Comparison of ENCODE assay signal across 29 cellular contexts in genomic region chr20:1240549-1240948, GRCh38. TPM values are rescaled to one million over a fixed set of nuclear protein-coding genes. Genes with fewer than 3 reads are reported as not detected.
A peak's percentile ranks its signal among the peaks of the same experiment; 100 is the strongest.
DNase-seq lines count a peak whose midpoint lies in the region; ATAC-seq, FAIRE-seq and TF ChIP-seq lines count a peak whose summit lies in the region.
"Had no signal": no experiment of that assay in that cellular context is flagged by ENCODE, and none has a peak within 500 bp of the region (broad histone marks: within the 10 kb centered on the region; RNA-seq: fewer than 3 reads in every experiment).

No MANE protein-coding gene starts in this region.

- H3K4me1 ChIP-seq in IMR-90 (ENCODE audit: control insufficient read depth, insufficient read depth, low read length): peaks cover 3% of the 10 kb centered on the region
- peaks cover 0 to 6% of the 10 kb centered on the region in 2 experiments; a peak in 3 of 5 replicates for H3K4me1 ChIP-seq in K562 (replicated peaks in 1 of 2; ENCODE audit: control insufficient read depth in 2 of 2, insufficient read depth in 2 of 2, low read length in 2 of 2)
- no peaks in the 10 kb centered on the region for H3K4me1 ChIP-seq in mesendoderm (ENCODE audit: control insufficient read depth, low read depth, low read length)
- no peaks in the 10 kb centered on the region for H3K4me1 ChIP-seq in Karpas-422 (ENCODE audit: low read length)
- H3K4me1 ChIP-seq: BE2C had no signal

- H3K27me3 Mint-ChIP-seq in endothelial cell (ENCODE audit: unreplicated experiment): peaks cover 3% of the 10 kb centered on the region

- H3K27me3 ChIP-seq in IMR-90 (ENCODE audit: control insufficient read depth, insufficient read depth, low read length): peaks cover 5% of the 10 kb centered on the region
- H3K27me3 ChIP-seq in K562 (ENCODE audit: control insufficient read depth in 2 of 2, insufficient read depth in 2 of 2, low read length in 2 of 2): no peaks in the 10 kb centered on the region
- no peaks in the 10 kb centered on the region for H3K27me3 ChIP-seq in mesendoderm (ENCODE audit: insufficient read depth, low read length, poor library complexity)
- H3K27me3 ChIP-seq in Karpas-422 (ENCODE audit: low read length): 0 out of 2 replicates have a peak, but pooled peaks cover 2% of the 10 kb centered on the region
- H3K27me3 ChIP-seq: BE2C, BLaER1 had no signal

- H3K9me3 Mint-ChIP-seq in endothelial cell (ENCODE audit: unreplicated experiment): no peaks in the 10 kb centered on the region
- H3K9me3 Mint-ChIP-seq: CD14-positive monocyte; CD4-positive, alpha-beta memory T cell had no signal

- in situ Hi-C loops in IMR-90 (cut with MboI; ENCODE audit: low sequenced_read_pairs) (no loop called here), K562 (cut with MboI) (no loop called here)

- no peaks in the 10 kb centered on the region for H3K36me3 Mint-ChIP-seq in endothelial cell (ENCODE audit: low read depth, unreplicated experiment)
- H3K36me3 Mint-ChIP-seq: CD14-positive monocyte; CD4-positive, alpha-beta memory T cell; CD4-positive, CD25-positive, alpha-beta regulatory T cell; CD8-positive, alpha-beta memory T cell had no signal

- H3K18ac ChIP-seq in IMR-90 (ENCODE audit: low read depth, low read length) (no peak overlapping the region), mesendoderm (ENCODE audit: low read length) (no peak overlapping the region)

- H3K9me1 ChIP-seq in IMR-90 (ENCODE audit: insufficient read depth, low read length) (peaks cover 5% of the 10 kb centered on the region; the same call in 1 of the 2 replicates), K562 (ENCODE audit: control insufficient read depth, insufficient read depth, low read length) (no peaks in the 10 kb centered on the region)

- H3K27ac ChIP-seq in IMR-90 (ENCODE audit: insufficient read depth, low read length) (no peak overlapping the region), K562 (ENCODE audit: extremely low read depth, low read depth, low read length) (no peak overlapping the region), mesendoderm (ENCODE audit: low read depth, low read length) (no peak overlapping the region), coronary artery (no peak overlapping the region), Karpas-422 (ENCODE audit: low read length) (no peak overlapping the region)
- H3K27ac ChIP-seq: BLaER1 had no signal

- WGBS in IMR-90 (ENCODE audit: extremely low coverage in 2 of 2, insufficient read length in 1 of 2), 2 experiments: 80% methylated on average over 1 of the region's 5 CpGs; no CpG with 5 or more reads in 1 of the 2 experiments
- WGBS in K562 (ENCODE audit: insufficient coverage, low coverage, missing lambda C conversion rate): 61% methylated on average over 4 of the region's 5 CpGs
- no CpG with 5 or more reads among the region's 5 CpGs for WGBS in mesendoderm (ENCODE audit: extremely low coverage, insufficient coverage, low lambda C conversion rate)

- H3K36me3 ChIP-seq in IMR-90 (ENCODE audit: control insufficient read depth, insufficient read depth, low read length): no peaks in the 10 kb centered on the region
- H3K36me3 ChIP-seq in K562 (ENCODE audit: control insufficient read depth, insufficient read depth, low read length): no peaks in the 10 kb centered on the region
- H3K36me3 ChIP-seq in mesendoderm (ENCODE audit: control insufficient read depth, insufficient read depth, low read length): no peaks in the 10 kb centered on the region
- H3K36me3 ChIP-seq in Karpas-422 (ENCODE audit: insufficient read depth, low read length): no peaks in the 10 kb centered on the region
- H3K36me3 ChIP-seq: BE2C, BLaER1 had no signal

- H3K9me3 ChIP-seq in IMR-90 (ENCODE audit: control insufficient read depth, insufficient read depth, low read length): no peaks in the 10 kb centered on the region
- H3K9me3 ChIP-seq in K562 (replicated peaks; ENCODE audit: control insufficient read depth, insufficient read depth, low read depth, low read length): no peaks in the 10 kb centered on the region
- no peaks in the 10 kb centered on the region for H3K9me3 ChIP-seq in Karpas-422 (ENCODE audit: low read length)
- H3K9me3 ChIP-seq: BE2C, BLaER1 had no signal

- H4K20me1 ChIP-seq in IMR-90 (ENCODE audit: insufficient read depth, low read length): peaks cover 3% of the 10 kb centered on the region; the same call in 1 of the 2 replicates
- H4K20me1 ChIP-seq in K562 (replicated peaks; ENCODE audit: control insufficient read depth, insufficient read depth, low read length): no peaks in the 10 kb centered on the region
- no peaks in the 10 kb centered on the region for H4K20me1 ChIP-seq in Karpas-422 (ENCODE audit: insufficient read depth, low read depth, low read length)
- H4K20me1 ChIP-seq: BLaER1 had no signal

- BruUV-seq in IMR-90 (replicated peaks; lab: Mats Ljungman, UMichigan): no TSS peak
- no TSS peak for BruUV-seq in K562 (replicated peaks; lab: Mats Ljungman, UMichigan)

- H2AFZ ChIP-seq in IMR-90 (replicated peaks; ENCODE audit: low read length, poor library complexity) (no peak overlapping the region), K562 (ENCODE audit: low read depth, low read length) (no peak overlapping the region), Karpas-422 (ENCODE audit: low read length) (no peak overlapping the region)

- peaks cover 25% of the 10 kb centered on the region for H3K4me1 Mint-ChIP-seq in endothelial cell (ENCODE audit: unreplicated experiment)
- H3K4me1 Mint-ChIP-seq: CD4-positive, CD25-positive, alpha-beta regulatory T cell; CD8-positive, alpha-beta memory T cell had no signal

- TF ChIP-seq RAD21 in IMR-90 (IDR thresholded peaks at IDR 0.05; ENCODE audit: low read length) (no peak), K562 (CRISPR knock-in tag; conservative IDR thresholded peaks at IDR 0.05 in 1 of 2, IDR thresholded peaks at IDR 0.05 in 1 of 2) (no peak)

- H3K4me3 ChIP-seq in IMR-90 (ENCODE audit: insufficient read depth, low read depth, low read length): no peak overlapping the region
- H3K4me3 ChIP-seq in K562: no peak overlapping the region
- H3K4me3 ChIP-seq in mesendoderm (ENCODE audit: low read length): no peak overlapping the region
- H3K4me3 ChIP-seq in coronary artery: no peak overlapping the region
- H3K4me3 ChIP-seq in Karpas-422 (ENCODE audit: low read length): no peak overlapping the region
- H3K4me3 ChIP-seq: BLaER1 had no signal

- CTCF ChIA-PET in IMR-90 (lab: Yijun Ruan, JAX) (interaction anchor here (1.3 kb wide), 1 partner anchor 13 kb away, joined by 4 read pairs; no protein-coding TSS in a partner anchor), K562 (lab: Yijun Ruan, JAX; ENCODE audit: low intra/inter-chr PET ratio) (no interaction called here)

- H3K79me1 ChIP-seq in IMR-90 (ENCODE audit: low read depth in 1 of 2, low read length in 2 of 2) (no peaks in the 10 kb centered on the region), mesendoderm (ENCODE audit: low read length) (no peaks in the 10 kb centered on the region)

- no peak overlapping the region for H3K4me3 Mint-ChIP-seq in endothelial cell (ENCODE audit: unreplicated experiment)
- H3K4me3 Mint-ChIP-seq: CD14-positive monocyte; CD4-positive, alpha-beta memory T cell; CD4-positive, CD25-positive, alpha-beta regulatory T cell; CD8-positive, alpha-beta memory T cell had no signal

- H4K8ac ChIP-seq in IMR-90 (ENCODE audit: low read depth in 2 of 2, low read length in 2 of 2): no peak overlapping the region
- H4K8ac ChIP-seq in mesendoderm (ENCODE audit: low read depth, low read length): no peak overlapping the region

- no peak overlapping the region; the same call in 2 of the 3 replicates for H2BK15ac ChIP-seq in IMR-90 (ENCODE audit: low read depth, low read length)
- H2BK15ac ChIP-seq in mesendoderm (replicated peaks; ENCODE audit: low read depth): no peak overlapping the region

- TF ChIP-seq CTCF in IMR-90 (conservative IDR thresholded peaks at IDR 0.05; ENCODE audit: low read depth, low read length) (no peak), K562 (IDR thresholded peaks at IDR 0.05 in 2 of 3, conservative IDR thresholded peaks at IDR 0.05 in 1 of 3; ENCODE audit: insufficient read depth in 2 of 3, low read depth in 1 of 3, low read length in 3 of 3) (no peak), endothelial cell (IDR thresholded peaks at IDR 0.05; ENCODE audit: unreplicated experiment) (no peak), coronary artery (IDR thresholded peaks at IDR 0.05) (no peak)

- no peak for TF ChIP-seq EP300 in K562 (IDR thresholded peaks at IDR 0.05; ENCODE audit: low read length)

- peak overlapping the region; percentile 88 for H3K27ac Mint-ChIP-seq in endothelial cell (ENCODE audit: unreplicated experiment)
- H3K27ac Mint-ChIP-seq: CD14-positive monocyte; CD4-positive, alpha-beta memory T cell; CD4-positive, CD25-positive, alpha-beta regulatory T cell; CD8-positive, alpha-beta memory T cell had no signal

- no peak for FAIRE-seq in K562 (lab: Jason Lieb, UNC)
- FAIRE-seq: A204.1, GM12891 had no signal

- ATAC-seq in IMR-90 (ENCODE audit: low read depth): no peak
- no peak for ATAC-seq in K562
- ATAC-seq in GM18870 (IDR thresholded peaks at IDR 0.05; ENCODE audit: unreplicated experiment): no peak

- H3K4me2 ChIP-seq in IMR-90 (ENCODE audit: low read depth, low read length) (no peak overlapping the region), K562 (ENCODE audit: insufficient read depth, low read length) (no peak overlapping the region), mesendoderm (ENCODE audit: low read length) (no peak overlapping the region), Karpas-422 (ENCODE audit: low read depth, low read length, poor library complexity, severe bottlenecking) (no peak overlapping the region)
- H3K4me2 ChIP-seq: BLaER1 had no signal

- no peak overlapping the region for H2AK9ac ChIP-seq in IMR-90 (replicated peaks; ENCODE audit: low read depth, low read length, poor library complexity)

- H2BK120ac ChIP-seq in IMR-90 (ENCODE audit: low read depth, low read length): no peak overlapping the region
- H2BK120ac ChIP-seq in mesendoderm (ENCODE audit: low read depth, low read length): no peak overlapping the region

- H3K4ac ChIP-seq in IMR-90 (ENCODE audit: low read depth, low read length) (no peak overlapping the region), mesendoderm (ENCODE audit: low read depth, low read length) (no peak overlapping the region)

- dilution Hi-C loops in IMR-90 (cut with HindIII; ENCODE audit: low sequenced_read_pairs, unreplicated experiment): no loop called here

- POLR2A ChIA-PET in IMR-90 (lab: Charles Lee; ENCODE audit: unreplicated experiment): no interaction called here
- POLR2A ChIA-PET in K562 (lab: Yijun Ruan, JAX): no interaction called here

- H3K9ac ChIP-seq in IMR-90 (ENCODE audit: low read depth, low read length): no peak overlapping the region
- H3K9ac ChIP-seq in K562 (ENCODE audit: insufficient read depth in 1 of 2, low read depth in 2 of 2, low read length in 2 of 2): no peak overlapping the region
- no peak overlapping the region for H3K9ac ChIP-seq in mesendoderm (ENCODE audit: low read length)
- no peak overlapping the region for H3K9ac ChIP-seq in Karpas-422 (ENCODE audit: low read length)
- H3K9ac ChIP-seq: BLaER1 had no signal

- H3K23ac ChIP-seq in IMR-90 (ENCODE audit: low read depth, low read length) (no peak overlapping the region), mesendoderm (ENCODE audit: low read length) (no peak overlapping the region)

- intact Hi-C loops in IMR-90 (cut with micrococcal nuclease): no loop called here
- intact Hi-C loops in K562 (cut with micrococcal nuclease): no loop called here

- H3K79me2 ChIP-seq in K562 (ENCODE audit: control insufficient read depth, insufficient read depth, low read length): no peaks in the 10 kb centered on the region
- H3K79me2 ChIP-seq in mesendoderm (ENCODE audit: control insufficient read depth, insufficient read depth, low read length): no peaks in the 10 kb centered on the region
- no peaks in the 10 kb centered on the region for H3K79me2 ChIP-seq in Karpas-422 (ENCODE audit: low read length)

- H3K56ac ChIP-seq in IMR-90 (ENCODE audit: extremely low read depth, insufficient read depth, low read length): no peak overlapping the region
- no peak overlapping the region for H3K56ac ChIP-seq in mesendoderm (ENCODE audit: low read length)

- H4K5ac ChIP-seq in IMR-90 (ENCODE audit: low read depth, low read length): no peak overlapping the region
- H4K5ac ChIP-seq in mesendoderm (ENCODE audit: low read length): no peak overlapping the region

- no peak overlapping the region; the same call in 1 of the 2 replicates for H2BK20ac ChIP-seq in IMR-90 (ENCODE audit: low read depth, low read length)

- H2AK5ac ChIP-seq in IMR-90 (ENCODE audit: low read depth, low read length): peak overlapping the region; percentile 4; the same call in 1 of the 2 replicates
- H2AK5ac ChIP-seq in mesendoderm (ENCODE audit: low read length): no peak overlapping the region

- H3K9me2 ChIP-seq in Karpas-422 (replicated peaks; ENCODE audit: insufficient read depth, low read length): no peaks in the 10 kb centered on the region

- H3K14ac ChIP-seq in IMR-90 (replicated peaks; ENCODE audit: low read depth, low read length): no peak overlapping the region

- no peak overlapping the region for H2BK5ac ChIP-seq in IMR-90 (ENCODE audit: low read depth, low read length, poor library complexity, severe bottlenecking)
- H2BK5ac ChIP-seq in mesendoderm (ENCODE audit: low read length): no peak overlapping the region

- no peak for DNase-seq in IMR-90
- DNase-seq in K562 (ENCODE audit: extremely low read depth in 1 of 4, low spot score in 3 of 4): no peak
- no peak for DNase-seq in endothelial cell (ENCODE audit: low spot score)
- peak; percentile 52 for DNase-seq in mesendoderm
- no peak for DNase-seq in coronary artery (ENCODE audit: low spot score)
- DNase-seq in Karpas-422: no peak
- no peak for DNase-seq in AML-193 (lab: John Stamatoyannopoulos, UW)
- DNase-seq: 8988T; BE2C; C1 segment of cervical spinal cord; CD4-positive, alpha-beta memory T cell; CD4-positive, CD25-positive, alpha-beta regulatory T cell; CD8-positive, alpha-beta memory T cell; COR-L47; DMS 273 treated with DMSO at 0.1 percent for 48 hours; DMS153; DMS53; DMS79; DND-41; EL; GF-D8 had no signal

- no peak for TF ChIP-seq POLR2A in IMR-90 (IDR thresholded peaks at IDR 0.05; ENCODE audit: low read depth, low read length)
- no peak for TF ChIP-seq POLR2A in K562 (conservative IDR thresholded peaks at IDR 0.05)

- H4K91ac ChIP-seq in IMR-90 (ENCODE audit: insufficient read depth, low read depth, low read length): no peak overlapping the region

RNA-seq across cellular contexts. Expression of gene RAD21L1, which starts 14.7 kb away (rescaled TPM):
- total RNA-seq in IMR-90 (2012; rRNA removed) (under 0.01 TPM in 1 of 2 replicates, not detected in the other), K562 (2014; rRNA removed) (0.45 TPM in 2 replicates), K562 (2014; rRNA removed; fragmentation: Illumina TruSeq; extraction: Trizol) (0.44 and 1.1 TPM in 2 replicates), K562 (2015; rRNA removed; fragmentation: Illumina TruSeq; extraction: Trizol) (0.23 and 0.29 TPM in 2 replicates), K562 (2021) (1.3 and 1.7 TPM in 2 replicates), endothelial cell (ENCODE audit: unreplicated experiment) (1.1 TPM)
- polyA plus RNA-seq in IMR-90 (2012; rRNA removed) (not detected in 2 replicates), K562 (2011; rRNA removed) (1.4 and 1.7 TPM in 2 replicates), K562 (2014; fragmentation: Illumina TruSeq; extraction: Trizol) (0.65 and 0.69 TPM in 2 replicates), K562 (2014; fragmentation: Nextera tagmentation; extraction: Ambion mirVana) (under 1 TPM in 1 of 2 experiments, not detected in 1; 0.17 TPM), K562 (2014; rRNA removed) (0.24 and 0.42 TPM in 2 replicates)
- polyA plus RNA-seq in IMR-90 (2012; cell fraction: cytosol; rRNA removed): not detected in 2 replicates
- 0.03 TPM in 1 of 2 replicates, not detected in the other for polyA plus RNA-seq in IMR-90 (2012; cell fraction: nucleus; rRNA removed; ENCODE audit: low replicate concordance)
- 1.6 and 7.8 TPM in 2 replicates for total RNA-seq in K562 (2011; cell fraction: chromatin; rRNA removed; ENCODE audit: low replicate concordance)
- 1.5 and 2.0 TPM in 2 replicates for total RNA-seq in K562 (2011; cell fraction: nucleolus; rRNA removed)
- total RNA-seq in K562 (2011; cell fraction: nucleoplasm; rRNA removed): 3.7 and 4.1 TPM in 2 replicates
- 0.03 and 0.24 TPM in 2 replicates for polyA plus RNA-seq in K562 (2011; cell fraction: cytosol; rRNA removed)
- polyA plus RNA-seq in K562 (2011; cell fraction: nucleus; rRNA removed): 0.82 and 1.4 TPM in 2 replicates
- polyA plus RNA-seq in K562 (2012): 0.42 and 0.53 TPM in 2 replicates
- polyA minus RNA-seq in K562 (2011; rRNA and poly(A)+ RNA removed): 2.1 and 2.6 TPM in 2 replicates
- 0.86 and 1.2 TPM in 2 replicates for polyA minus RNA-seq in K562 (2011; cell fraction: cytosol; rRNA and poly(A)+ RNA removed)
- polyA minus RNA-seq in K562 (2011; cell fraction: nucleus; rRNA and poly(A)+ RNA removed): 2.0 and 3.7 TPM in 2 replicates
- 0.06 TPM for polyA plus RNA-seq in mesendoderm (2013, experiment 1 of 2)
- polyA plus RNA-seq in mesendoderm (2013, experiment 2 of 2): 0.11 TPM
- total RNA-seq in Karpas-422 (2014; rRNA removed; shearing (Covaris generic); ENCODE audit: low replicate concordance): not detected in 2 replicates
- total RNA-seq: A673; CD4-positive, CD25-positive, alpha-beta regulatory T cell; CD8-positive, alpha-beta memory T cell; G401 had no signal
- polyA plus RNA-seq: CD14-positive monocyte; CD4-positive, alpha-beta memory T cell; CD8-positive, alpha-beta memory T cell had no signal

RNA-seq across cellular contexts. Expression of gene SNPH, which starts 25.5 kb away (rescaled TPM):
- 4.5 and 4.7 TPM in 2 replicates for total RNA-seq in IMR-90 (2012; rRNA removed)
- polyA plus RNA-seq in IMR-90 (2012; rRNA removed): 3.1 and 3.2 TPM in 2 replicates
- polyA plus RNA-seq in IMR-90 (2012; cell fraction: cytosol; rRNA removed): 1.5 and 3.4 TPM in 2 replicates
- polyA plus RNA-seq in IMR-90 (2012; cell fraction: nucleus; rRNA removed; ENCODE audit: low replicate concordance): 6.1 and 14.6 TPM in 2 replicates
- total RNA-seq in K562 (2011; cell fraction: chromatin; rRNA removed; ENCODE audit: low replicate concordance): 3.4 and 5.0 TPM in 2 replicates
- total RNA-seq in K562 (2011; cell fraction: nucleolus; rRNA removed): 2.8 TPM in 2 replicates
- 2.8 and 3.2 TPM in 2 replicates for total RNA-seq in K562 (2011; cell fraction: nucleoplasm; rRNA removed)
- 4.2 and 5.7 TPM in 2 replicates for total RNA-seq in K562 (2014; rRNA removed)
- total RNA-seq in K562 (2014; rRNA removed; fragmentation: Illumina TruSeq; extraction: Trizol): 0.80 and 0.98 TPM in 2 replicates
- total RNA-seq in K562 (2015; rRNA removed; fragmentation: Illumina TruSeq; extraction: Trizol): 1.3 and 1.4 TPM in 2 replicates
- total RNA-seq in K562 (2021): 3.9 TPM in 2 replicates
- 1.1 and 1.4 TPM in 2 replicates for polyA plus RNA-seq in K562 (2011; rRNA removed)
- polyA plus RNA-seq in K562 (2011; cell fraction: cytosol; rRNA removed): 1.2 and 3.1 TPM in 2 replicates
- polyA plus RNA-seq in K562 (2011; cell fraction: nucleus; rRNA removed): 3.4 and 6.9 TPM in 2 replicates
- 1.4 and 2.6 TPM in 2 replicates for polyA plus RNA-seq in K562 (2012)
- polyA plus RNA-seq in K562 (2014; fragmentation: Illumina TruSeq; extraction: Trizol): 1.5 and 2.1 TPM in 2 replicates
- polyA plus RNA-seq in K562 (2014; fragmentation: Nextera tagmentation; extraction: Ambion mirVana): under 1 TPM; 0.03 to 0.08 TPM
- polyA plus RNA-seq in K562 (2014; rRNA removed): 2.1 and 2.8 TPM in 2 replicates
- polyA minus RNA-seq in K562 (2011; rRNA and poly(A)+ RNA removed): 0.69 and 0.91 TPM in 2 replicates
- polyA minus RNA-seq in K562 (2011; cell fraction: cytosol; rRNA and poly(A)+ RNA removed): 2.2 and 2.4 TPM in 2 replicates
- polyA minus RNA-seq in K562 (2011; cell fraction: nucleus; rRNA and poly(A)+ RNA removed): 1.3 and 1.6 TPM in 2 replicates
- total RNA-seq in endothelial cell (ENCODE audit: unreplicated experiment): 8.4 TPM
- polyA plus RNA-seq in mesendoderm (2013, experiment 1 of 2): 0.51 TPM
- polyA plus RNA-seq in mesendoderm (2013, experiment 2 of 2): 0.60 TPM
- total RNA-seq in Karpas-422 (2014; rRNA removed; shearing (Covaris generic); ENCODE audit: low replicate concordance): 0.93 and 1.4 TPM in 2 replicates

RNA-seq across cellular contexts. Expression of gene C20orf202, which starts 37.3 kb away (rescaled TPM):
- total RNA-seq in IMR-90 (2012; rRNA removed): not detected in 2 replicates
- polyA plus RNA-seq in IMR-90 (2012; rRNA removed): not detected in 2 replicates
- not detected in 2 replicates for polyA plus RNA-seq in IMR-90 (2012; cell fraction: cytosol; rRNA removed)
- not detected in 2 replicates for polyA plus RNA-seq in IMR-90 (2012; cell fraction: nucleus; rRNA removed; ENCODE audit: low replicate concordance)
- total RNA-seq in K562 (2011; cell fraction: chromatin; rRNA removed; ENCODE audit: low replicate concordance): 0.19 and 0.33 TPM in 2 replicates
- not detected in 2 replicates for total RNA-seq in K562 (2011; cell fraction: nucleolus; rRNA removed)
- total RNA-seq in K562 (2011; cell fraction: nucleoplasm; rRNA removed): not detected in 2 replicates
- not detected in 2 replicates for total RNA-seq in K562 (2014; rRNA removed)
- total RNA-seq in K562 (2014; rRNA removed; fragmentation: Illumina TruSeq; extraction: Trizol): 0.19 TPM in 1 of 2 replicates, not detected in the other
- total RNA-seq in K562 (2015; rRNA removed; fragmentation: Illumina TruSeq; extraction: Trizol): 0.15 TPM in 1 of 2 replicates, not detected in the other
- 0.11 TPM in 1 of 2 replicates, not detected in the other for total RNA-seq in K562 (2021)
- polyA plus RNA-seq in K562 (2011; rRNA removed): 0.24 and 0.49 TPM in 2 replicates
- polyA plus RNA-seq in K562 (2011; cell fraction: cytosol; rRNA removed): 0.25 TPM in 1 of 2 replicates, not detected in the other
- polyA plus RNA-seq in K562 (2011; cell fraction: nucleus; rRNA removed): 0.27 and 0.74 TPM in 2 replicates
- polyA plus RNA-seq in K562 (2012): 0.08 and 0.32 TPM in 2 replicates
- polyA plus RNA-seq in K562 (2014; fragmentation: Illumina TruSeq; extraction: Trizol): 0.18 TPM in 1 of 2 replicates, not detected in the other
- polyA plus RNA-seq in K562 (2014; fragmentation: Nextera tagmentation; extraction: Ambion mirVana): under 1 TPM; 0.03 to 0.06 TPM
- 0.07 and 0.15 TPM in 2 replicates for polyA plus RNA-seq in K562 (2014; rRNA removed)
- polyA minus RNA-seq in K562 (2011; rRNA and poly(A)+ RNA removed): 0.45 TPM in 1 of 2 replicates, not detected in the other
- not detected in 2 replicates for polyA minus RNA-seq in K562 (2011; cell fraction: cytosol; rRNA and poly(A)+ RNA removed)
- polyA minus RNA-seq in K562 (2011; cell fraction: nucleus; rRNA and poly(A)+ RNA removed): 0.13 TPM in 1 of 2 replicates, not detected in the other
- total RNA-seq in endothelial cell (ENCODE audit: unreplicated experiment): 0.92 TPM
- not detected for polyA plus RNA-seq in mesendoderm (2013, experiment 1 of 2)
- not detected for polyA plus RNA-seq in mesendoderm (2013, experiment 2 of 2)
- not detected in 2 replicates for total RNA-seq in Karpas-422 (2014; rRNA removed; shearing (Covaris generic); ENCODE audit: low replicate concordance)
- total RNA-seq: A673; CD8-positive, alpha-beta memory T cell; Daoy; G401 had no signal
- polyA plus RNA-seq: CD14-positive monocyte; CD4-positive, CD25-positive, alpha-beta regulatory T cell; CD8-positive, alpha-beta memory T cell had no signal

RNA-seq across cellular contexts. Expression of gene TMEM74B, which starts 55.8 kb away (rescaled TPM):
- total RNA-seq in IMR-90 (2012; rRNA removed) (not detected in 2 replicates), K562 (2014; rRNA removed) (14.9 and 18.4 TPM in 2 replicates), K562 (2014; rRNA removed; fragmentation: Illumina TruSeq; extraction: Trizol) (3.9 and 5.0 TPM in 2 replicates), K562 (2015; rRNA removed; fragmentation: Illumina TruSeq; extraction: Trizol) (6.7 and 7.5 TPM in 2 replicates), K562 (2021) (18.3 and 18.5 TPM in 2 replicates), endothelial cell (ENCODE audit: unreplicated experiment) (35.4 TPM)
- polyA plus RNA-seq in IMR-90 (2012; rRNA removed) (0.03 TPM in 1 of 2 replicates, not detected in the other), K562 (2011; rRNA removed) (11.2 and 25.4 TPM in 2 replicates), K562 (2014; fragmentation: Illumina TruSeq; extraction: Trizol) (7.5 and 8.3 TPM in 2 replicates), K562 (2014; fragmentation: Nextera tagmentation; extraction: Ambion mirVana) (1 to 10 TPM in 1 of 2 experiments, under 1 TPM in 1; 0.24 to 1.2 TPM), K562 (2014; rRNA removed) (19.0 and 22.2 TPM in 2 replicates)
- not detected in 2 replicates for polyA plus RNA-seq in IMR-90 (2012; cell fraction: cytosol; rRNA removed)
- 0.32 and 0.50 TPM in 2 replicates for polyA plus RNA-seq in IMR-90 (2012; cell fraction: nucleus; rRNA removed; ENCODE audit: low replicate concordance)
- 44.7 and 63.1 TPM in 2 replicates for total RNA-seq in K562 (2011; cell fraction: chromatin; rRNA removed; ENCODE audit: low replicate concordance)
- 47.8 and 49.7 TPM in 2 replicates for total RNA-seq in K562 (2011; cell fraction: nucleolus; rRNA removed)
- 53.6 and 55.5 TPM in 2 replicates for total RNA-seq in K562 (2011; cell fraction: nucleoplasm; rRNA removed)
- polyA plus RNA-seq in K562 (2011; cell fraction: cytosol; rRNA removed): 18.2 and 21.2 TPM in 2 replicates
- polyA plus RNA-seq in K562 (2011; cell fraction: nucleus; rRNA removed): 170 and 177 TPM in 2 replicates
- 19.4 and 33.2 TPM in 2 replicates for polyA plus RNA-seq in K562 (2012)
- 4.1 and 4.2 TPM in 2 replicates for polyA minus RNA-seq in K562 (2011; rRNA and poly(A)+ RNA removed)
- 5.7 and 7.6 TPM in 2 replicates for polyA minus RNA-seq in K562 (2011; cell fraction: cytosol; rRNA and poly(A)+ RNA removed)
- polyA minus RNA-seq in K562 (2011; cell fraction: nucleus; rRNA and poly(A)+ RNA removed): 14.1 and 22.0 TPM in 2 replicates
- polyA plus RNA-seq in mesendoderm (2013, experiment 1 of 2): 1.0 TPM
- polyA plus RNA-seq in mesendoderm (2013, experiment 2 of 2): 0.85 TPM
- total RNA-seq in Karpas-422 (2014; rRNA removed; shearing (Covaris generic); ENCODE audit: low replicate concordance): not detected in 2 replicates
- total RNA-seq: A673; CD4-positive, alpha-beta memory T cell; CD4-positive, CD25-positive, alpha-beta regulatory T cell; G401 had no signal
- polyA plus RNA-seq: CD14-positive monocyte; CD4-positive, alpha-beta memory T cell; CD4-positive, CD25-positive, alpha-beta regulatory T cell; CD8-positive, alpha-beta memory T cell had no signal
